10 cellular contexts compared by ENCODE assay signal in the genomic region with DNA sequence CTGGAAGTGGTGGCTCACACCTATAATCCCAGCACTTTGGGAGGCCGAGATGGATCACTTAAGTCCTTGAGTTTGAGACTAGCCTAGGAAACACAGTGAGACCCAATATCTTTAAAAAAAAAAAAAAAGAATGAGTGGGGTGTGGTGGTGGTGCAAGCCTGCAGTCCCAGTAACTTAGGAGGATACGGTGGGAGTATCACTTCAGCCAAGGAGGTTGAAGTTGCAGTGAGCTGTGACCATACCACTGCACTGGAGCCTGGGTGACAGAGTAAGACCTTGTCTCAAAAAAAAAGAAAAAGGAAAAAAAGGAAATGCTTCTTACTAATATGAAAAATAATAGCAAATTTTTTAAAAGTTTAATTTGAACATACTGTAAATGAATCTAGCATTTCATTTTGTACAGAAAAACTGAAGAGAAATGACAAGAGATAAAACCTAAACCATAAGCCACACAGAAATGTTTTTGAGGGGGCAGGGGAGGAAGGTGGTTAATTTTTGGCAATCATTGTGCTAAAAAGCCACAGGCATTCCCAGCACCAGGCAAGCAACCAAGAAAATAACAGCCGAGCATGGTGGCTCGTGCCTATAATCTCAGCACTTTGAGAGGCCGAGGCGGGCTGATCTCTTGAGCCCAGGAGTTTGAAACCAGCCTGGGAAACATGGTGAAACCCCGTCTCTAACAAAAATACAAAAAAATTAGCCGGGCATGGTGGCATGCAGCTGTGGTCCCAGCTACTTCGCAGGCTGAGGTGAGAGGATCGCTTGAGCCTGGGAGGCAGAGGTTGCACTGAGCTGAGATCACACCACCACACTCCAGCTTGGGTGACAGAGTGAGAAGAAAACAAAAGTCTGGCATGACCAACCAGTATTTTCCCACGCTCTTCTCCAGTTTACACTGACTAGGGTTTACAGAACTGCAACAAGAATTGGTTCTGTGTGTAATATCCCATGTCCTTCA.
DNase-seq lines count a peak whose midpoint lies in the region; ATAC-seq and TF ChIP-seq lines count a peak whose summit lies in the region.
"Had no signal": no experiment of that assay in that cellular context is flagged by ENCODE, and none has a peak within 500 bp of the region (broad histone marks: within the 10 kb centered on the region; RNA-seq: fewer than 3 reads in every experiment).

No MANE protein-coding gene starts in this region.

- ATAC-seq in left ventricle myocardium superior: no peak

- no peak for TF ChIP-seq CTCF in choroid plexus epithelial cell (conservative IDR thresholded peaks at IDR 0.05; ENCODE audit: low read depth, low read length)

- DNase-seq in DMS 273 (lab: John Stamatoyannopoulos, UW; ENCODE audit: unreplicated experiment) (peak; percentile 39), DMS 273 treated with DMSO at 0.1 percent for 48 hours (lab: John Stamatoyannopoulos, UW) (no peak), HT1080 (ENCODE audit: low read depth) (peak; percentile 36), choroid plexus epithelial cell (ENCODE audit: low read depth) (peak; percentile 47), stromal cell of bone marrow (ENCODE audit: low read depth) (peak; percentile 31), left ventricle myocardium superior (no peak), dermis blood vessel endothelial cell (no peak)
- no peak for DNase-seq in stimulated activated naive CD4-positive, alpha-beta T cell treated with Interleukin-2 at 50 U/mL for 16 hours (lab: John Stamatoyannopoulos, UW)
- DNase-seq: NCI-H187; stimulated activated CD4-positive, alpha-beta T cell treated with anti-CD3 and anti-CD28 coated beads, Interleukin-4, amount 100 ng/mL, for 1 hour had no signal

- H3K4me3 ChIP-seq in choroid plexus epithelial cell (ENCODE audit: low read depth, low read length): no peak overlapping the region

- intact Hi-C loops in left ventricle myocardium superior (cut with micrococcal nuclease): no loop called here

Comparison
In these comparisons a context has a peak if more than half of its experiments do, and no peak if none do; other contexts are left out.
1. DNase-seq: peak in DMS 273 (single experiment), HT1080 (single experiment), choroid plexus epithelial cell (single experiment) and stromal cell of bone marrow (single experiment); none in DMS 273 treated with DMSO at 0.1 percent for 48 hours (single experiment), left ventricle myocardium superior (single experiment), dermis blood vessel endothelial cell (single experiment) and stimulated activated naive CD4-positive, alpha-beta T cell treated with Interleukin-2 at 50 U/mL for 16 hours (single experiment).